In the genomic region with DNA sequence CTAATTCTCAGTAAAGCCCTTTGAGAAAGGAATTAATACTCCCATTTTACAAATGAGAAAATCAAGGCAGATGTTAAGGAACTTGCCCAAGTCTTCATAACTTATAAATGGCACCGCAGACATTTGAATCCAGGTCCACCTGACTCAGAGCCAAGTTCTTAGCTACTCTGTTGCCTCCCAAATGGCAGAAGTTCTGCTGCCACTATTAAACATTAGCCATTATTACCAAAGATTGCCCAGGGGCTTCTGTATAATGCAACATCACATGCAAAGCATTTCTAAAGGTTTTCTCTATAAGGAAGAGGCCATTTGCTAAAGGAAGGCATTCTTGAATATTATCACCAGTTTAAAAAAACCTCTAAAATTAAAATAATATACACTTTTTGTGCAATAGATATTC, we compare ENCODE assay signal across 30 cellular contexts. TPM values are rescaled to one million over a fixed set of nuclear protein-coding genes. Genes with fewer than 3 reads are reported as not detected.
"Had no signal": no experiment of that assay in that cellular context is flagged by ENCODE, and none has a peak within 500 bp of the region (broad histone marks: within the 10 kb centered on the region; RNA-seq: fewer than 3 reads in every experiment).

No MANE protein-coding gene starts in this region.

- H3K36me3 ChIP-seq: cardiac muscle cell, heart left ventricle, lower lobe of right lung, sigmoid colon, uterus had no signal

- H3K27ac ChIP-seq: cardiac muscle cell, heart left ventricle, lower lobe of right lung, sigmoid colon, testis, uterus had no signal

- H3K27me3 ChIP-seq: cardiac muscle cell, heart left ventricle, sigmoid colon, testis, uterus had no signal

- H3K4me3 ChIP-seq: cardiac muscle cell, heart left ventricle, lower lobe of right lung, sigmoid colon, testis, uterus had no signal

- DNase-seq: activated B cell treated with CpG ODN at 0.5 μM for 24 hours; activated CD4-positive, alpha-beta T cell treated with anti-CD3 and anti-CD28 coated beads for 36 hours; activated CD4-positive, alpha-beta T cell treated with anti-CD3 and anti-CD28 coated beads, Interleukin-2, amount 50 U/mL, for 4 hours; activated CD8-positive, alpha-beta memory T cell treated with anti-CD3 and anti-CD28 coated beads for 24 hours; activated CD8-positive, alpha-beta memory T cell treated with anti-CD3 and anti-CD28 coated beads, Interleukin-2, amount 50 U/mL, for 4 hours; activated naive CD4-positive, alpha-beta T cell treated with Interleukin-2 at 50 U/mL for 16 hours; activated naive CD8-positive, alpha-beta T cell treated with anti-CD3 and anti-CD28 coated beads for 36 hours; activated T-cell treated with anti-CD3 and anti-CD28 coated beads, Interleukin-2, amount 50 U/mL, for 4 hours; amniotic stem cell; cortex of kidney; heart left ventricle; islet precursor cell; lower lobe of right lung; naive thymus-derived CD4-positive, alpha-beta T cell; posterior cingulate gyrus; retina; sigmoid colon; stimulated activated CD4-positive, alpha-beta T cell treated with anti-CD3 and anti-CD28 coated beads, Interleukin-2, amount 100 ng/mL, for 48 hours; stimulated activated CD8-positive, alpha-beta memory T cell treated with anti-CD3 and anti-CD28 coated beads, Interleukin-4, amount 100 ng/mL, for 48 hours; stimulated activated naive B cell treated with anti-CD40 and anti-IgM and Interleukin-4, amounts not matched to agents 10 μg/mL and 1 μg/mL and 100 μg/mL, for 72 hours; T-helper 17 cell; testis; uterus had no signal

- H3K9me3 ChIP-seq: heart left ventricle, lower lobe of right lung, sigmoid colon, testis, uterus had no signal

- H3K4me1 ChIP-seq: heart left ventricle, lower lobe of right lung, testis, uterus had no signal

- FAIRE-seq: endometrium had no signal

RNA-seq across cellular contexts. Expression of gene TPD52L3, which starts 28.3 kb away (rescaled TPM):
- total RNA-seq: activated B cell treated with CpG ODN at 0.5 μM for 24 hours; activated CD4-positive, alpha-beta T cell treated with anti-CD3 and anti-CD28 coated beads for 36 hours; activated naive CD8-positive, alpha-beta T cell treated with anti-CD3 and anti-CD28 coated beads for 36 hours; activated T-cell treated with anti-CD3 and anti-CD28 coated beads, Interleukin-2, amount 50 U/mL, for 4 hours; activated T-helper 2 cell treated with anti-CD3 and anti-CD28 coated beads, Interferon-gamma antibody, Interleukin-2, Interleukin-4, amounts not matched to agents 10 μg/mL and 5 μg/mL and 100 μg/mL, durations not matched to agents 14 hours and 24 hours and 36 hours; cardiac muscle cell; cerebellum; heart left ventricle; lower lobe of right lung; naive thymus-derived CD4-positive, alpha-beta T cell; neural crest cell; omental fat pad; sigmoid colon; T-helper 17 cell; uterus had no signal
- polyA plus RNA-seq: cardiac muscle cell; esophagus; heart left ventricle; naive thymus-derived CD4-positive, alpha-beta T cell; sigmoid colon had no signal
